In the genomic region with DNA sequence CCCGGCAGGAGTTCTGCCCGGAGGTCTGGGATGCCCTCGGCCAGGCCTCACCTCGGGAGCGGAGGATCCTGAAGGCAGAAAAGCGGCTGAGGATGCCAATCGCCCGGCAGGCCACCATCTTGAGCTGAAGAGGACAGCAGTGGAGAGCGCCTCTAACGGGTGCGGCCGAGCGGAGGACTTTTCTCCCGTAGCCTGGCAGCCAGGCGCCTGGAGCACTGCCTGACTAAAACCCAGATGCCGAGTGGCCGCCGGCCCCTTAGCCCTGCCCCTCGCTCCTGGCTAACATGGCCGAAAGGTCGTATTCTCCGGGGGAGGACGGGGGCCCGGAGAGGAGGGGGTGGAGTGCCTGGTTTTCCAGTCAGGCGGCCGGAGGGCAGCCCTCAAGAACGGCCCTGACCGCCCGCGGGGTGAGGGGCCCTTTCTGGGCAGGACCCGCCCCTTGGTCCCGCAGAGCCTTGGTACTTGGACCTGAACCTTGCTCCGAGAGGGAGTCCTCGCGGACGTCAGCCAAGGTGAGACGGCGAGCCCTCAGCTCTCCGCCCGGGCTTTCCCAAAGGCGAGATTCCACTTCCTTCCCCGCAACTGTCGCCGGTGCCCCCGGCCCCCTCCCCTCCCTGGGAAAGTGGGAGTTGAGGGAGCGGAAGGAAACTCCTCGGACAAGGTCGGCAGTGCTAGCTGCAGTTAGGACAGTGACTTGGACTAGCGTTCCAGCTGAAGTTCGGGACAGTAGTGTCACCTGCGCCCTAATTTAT, we compare ENCODE assay signal across 7 cellular contexts. TPM values are rescaled to one million over a fixed set of nuclear protein-coding genes. Genes with fewer than 3 reads are reported as not detected.
DNase-seq lines count a peak whose midpoint lies in the region; ATAC-seq, FAIRE-seq and TF ChIP-seq lines count a peak whose summit lies in the region.

HADHA (minus strand) TSS at position 154 of the 752 bp plus-strand sequence; CDS start at position 118, 36 bp downstream.
HADHB (plus strand) TSS at position 461 of the 752 bp plus-strand sequence. CDS start 9,316 bp downstream, outside the sequence.

- FAIRE-seq in astrocyte (lab: Jason Lieb, UNC), result no peak

- H3K4me2 ChIP-seq in astrocyte (ENCODE audit: low read length) (peak within 1 kb of the TSS; percentile 93), hepatocyte (peak within 1 kb of the TSS; percentile 77)

- peaks cover 51% of the 10 kb centered on the region for H4K20me1 ChIP-seq in astrocyte (ENCODE audit: insufficient read depth, low read length)
- H4K20me1 ChIP-seq in hepatocyte (ENCODE audit: insufficient read depth, poor library complexity, severe bottlenecking), result peaks cover 18% of the 10 kb centered on the region

- H3K27ac ChIP-seq in astrocyte (ENCODE audit: low read depth, low read length) (peak within 1 kb of the TSS; percentile 98), hepatocyte (peak within 1 kb of the TSS; percentile 99)

- H3K27me3 ChIP-seq in astrocyte (ENCODE audit: insufficient read depth, low read length), result no peaks in the 10 kb centered on the region
- H3K27me3 ChIP-seq in hepatocyte, result no peaks in the 10 kb centered on the region

- H3K27me3 Mint-ChIP-seq in astrocyte (ENCODE audit: low read depth, unreplicated experiment), result no peaks in the 10 kb centered on the region

- peak; percentile 56 for DNase-seq in NCI-H187 treated with DMSO at 0.1 percent for 48 hours (lab: John Stamatoyannopoulos, UW)
- DNase-seq in T-helper 22 cell (ENCODE audit: low read depth), result peak; percentile 72
- DNase-seq in astrocyte (ENCODE audit: low read depth), result peak; percentile 74
- DNase-seq in hepatocyte (ENCODE audit: low spot score), result peak; percentile 95
- peak; percentile 100 for DNase-seq in retina

- no peaks in the 10 kb centered on the region for H3K9me3 Mint-ChIP-seq in astrocyte (ENCODE audit: unreplicated experiment)

- ATAC-seq in GM18499 (IDR thresholded peaks at IDR 0.05; ENCODE audit: insufficient read depth, unreplicated experiment) (peak; percentile 37), HG02938 (IDR thresholded peaks at IDR 0.05; ENCODE audit: unreplicated experiment) (peak; percentile 59)

- peak within 1 kb of the TSS; percentile 96 for H3K4me3 Mint-ChIP-seq in astrocyte (ENCODE audit: unreplicated experiment)

- H3K4me1 Mint-ChIP-seq in astrocyte (ENCODE audit: low read depth, unreplicated experiment), result peaks cover 28% of the 10 kb centered on the region

- H3K9me2 ChIP-seq in hepatocyte (replicated peaks; ENCODE audit: insufficient read depth), result no peaks in the 10 kb centered on the region

- no peaks in the 10 kb centered on the region for H3K36me3 Mint-ChIP-seq in astrocyte (ENCODE audit: low read depth, unreplicated experiment)

- peak within 1 kb of the TSS; percentile 99 for H3K27ac Mint-ChIP-seq in astrocyte (ENCODE audit: unreplicated experiment)

- peaks cover 19% of the 10 kb centered on the region for H3K4me1 ChIP-seq in astrocyte (ENCODE audit: insufficient read depth, low read length)
- H3K4me1 ChIP-seq in hepatocyte (ENCODE audit: insufficient read depth), result peaks cover 16% of the 10 kb centered on the region

- no peaks in the 10 kb centered on the region for H3K36me3 ChIP-seq in astrocyte (ENCODE audit: insufficient read depth, low read length)
- no peaks in the 10 kb centered on the region for H3K36me3 ChIP-seq in hepatocyte (replicated peaks; ENCODE audit: insufficient read depth, low read depth)

- H2AFZ ChIP-seq in astrocyte (ENCODE audit: low read depth, low read length) (peak within 1 kb of the TSS; percentile 91), hepatocyte (peak within 1 kb of the TSS; percentile 73)

- under 1% methylated on average over 46 of the region's 51 CpGs for WGBS in hepatocyte (ENCODE audit: low lambda C conversion rate, missing lambda C conversion rate)

- H3K79me2 ChIP-seq in astrocyte (ENCODE audit: insufficient read depth, low read length), result peaks cover 97% of the 10 kb centered on the region
- H3K79me2 ChIP-seq in hepatocyte, result peaks cover 87% of the 10 kb centered on the region

- H3K9ac ChIP-seq in astrocyte (ENCODE audit: low read length), result peak within 1 kb of the TSS; percentile 95

- H3K9me3 ChIP-seq in astrocyte (ENCODE audit: insufficient read depth, low read depth, low read length) (no peaks in the 10 kb centered on the region), hepatocyte (ENCODE audit: low read depth) (no peaks in the 10 kb centered on the region)

- TF ChIP-seq CTCF in astrocyte (IDR thresholded peaks at IDR 0.05; ENCODE audit: insufficient read depth, low read depth, low read length) (no peak), hepatocyte (IDR thresholded peaks at IDR 0.05; ENCODE audit: poor library complexity) (no peak)

- H3K4me3 ChIP-seq in astrocyte (ENCODE audit: insufficient read depth, low read depth, low read length) (peak within 1 kb of the TSS; percentile 89), hepatocyte (peak within 1 kb of the TSS; percentile 79)

RNA-seq across cellular contexts. Expression of gene HADHA, which starts in this region (rescaled TPM):
- 132 and 139 TPM in 2 replicates for total RNA-seq in astrocyte
- total RNA-seq in hepatocyte, result 149 and 155 TPM in 2 replicates
- 122 and 125 TPM in 2 replicates for polyA plus RNA-seq in hepatocyte

RNA-seq across cellular contexts. Expression of gene HADHB, which starts in this region (rescaled TPM):
- 109 and 116 TPM in 2 replicates for total RNA-seq in astrocyte
- 131 and 137 TPM in 2 replicates for total RNA-seq in hepatocyte
- polyA plus RNA-seq in hepatocyte, result 108 and 133 TPM in 2 replicates

Comparison
In these comparisons a context has a peak if more than half of its experiments do, and no peak if none do; other contexts are left out.
1. Peak in every context shown above with its lines: DNase-seq, ATAC-seq, H3K4me3 ChIP-seq and H3K27ac ChIP-seq.